Comparison of ENCODE assay signal across 12 cellular contexts in genomic region chr6:132202569-132202968, GRCh38.
DNase-seq lines count a peak whose midpoint lies in the region; ATAC-seq and TF ChIP-seq lines count a peak whose summit lies in the region.
"Had no signal": no experiment of that assay in that cellular context is flagged by ENCODE, and none has a peak within 500 bp of the region (broad histone marks: within the 10 kb centered on the region; RNA-seq: fewer than 3 reads in every experiment).

No MANE protein-coding gene starts in this region.

- H3K9ac ChIP-seq in mucosa of rectum (ENCODE audit: low read depth in 1 of 2, low read length in 2 of 2): no peak overlapping the region

- CTCF ChIA-PET in PC-9 (lab: Charles Lee): no interaction called here

- POLR2A ChIA-PET in PC-9 (lab: Charles Lee; ENCODE audit: unreplicated experiment): interaction anchor here (0.6 kb wide), 1 partner anchor 69 kb away, joined by 5 read pairs; no protein-coding TSS in a partner anchor

- no peak overlapping the region for H3K4me2 ChIP-seq in PC-9

- TF ChIP-seq POLR2A in vagina (IDR thresholded peaks at IDR 0.05): no peak

- no peaks in the 10 kb centered on the region for H3K79me2 ChIP-seq in PC-9 (ENCODE audit: low read depth)

- H4K20me1 ChIP-seq in PC-9 (ENCODE audit: insufficient read depth): no peaks in the 10 kb centered on the region

- ATAC-seq in GM18519 (IDR thresholded peaks at IDR 0.05; ENCODE audit: low FRiP score, unreplicated experiment): no peak
- ATAC-seq: K562 had no signal

- no TSS peak for BruUV-seq in PC-9 (replicated peaks; lab: Mats Ljungman, UMichigan)

- no peaks in the 10 kb centered on the region for H3K4me1 ChIP-seq in mucosa of rectum (ENCODE audit: control insufficient read depth in 2 of 2, insufficient read depth in 2 of 2, low read length in 2 of 2)
- H3K4me1 ChIP-seq in vagina: peaks cover 9% of the 10 kb centered on the region
- H3K4me1 ChIP-seq in PC-9 (replicated peaks; ENCODE audit: insufficient read depth): no peaks in the 10 kb centered on the region

- no peaks in the 10 kb centered on the region for H3F3A ChIP-seq in PC-9 (ENCODE audit: insufficient read depth, low read depth)

- H3K27me3 ChIP-seq in mucosa of rectum (ENCODE audit: control insufficient read depth in 2 of 2, insufficient read depth in 2 of 2, low read length in 2 of 2) (no peaks in the 10 kb centered on the region), vagina (no peaks in the 10 kb centered on the region), PC-9 (ENCODE audit: insufficient read depth, low read depth) (no peaks in the 10 kb centered on the region)

- intact Hi-C loops in vagina (cut with DNase I): no loop called here
- intact Hi-C loops in PC-9 (cut with micrococcal nuclease; ENCODE audit: unreplicated experiment): no loop called here

- no peak overlapping the region for H2AFZ ChIP-seq in PC-9

- H3K9me3 ChIP-seq in mucosa of rectum (ENCODE audit: control insufficient read depth in 2 of 2, low read length in 2 of 2): no peaks in the 10 kb centered on the region
- no peaks in the 10 kb centered on the region for H3K9me3 ChIP-seq in vagina
- H3K9me3 ChIP-seq in PC-9 (ENCODE audit: insufficient read depth, low read depth): 0 out of 2 replicates have a peak, but pooled peaks cover 9% of the 10 kb centered on the region

- H3K4me3 ChIP-seq in mucosa of rectum (ENCODE audit: low read length in 2 of 2) (no peak overlapping the region), vagina (no peak overlapping the region), PC-9 (no peak overlapping the region)
- H3K4me3 ChIP-seq: coronary artery, K562 had no signal

- H3K27ac ChIP-seq in mucosa of rectum (ENCODE audit: low read depth in 2 of 2, low read length in 2 of 2) (peak overlapping the region; percentile 66 to 70), vagina (peak overlapping the region; percentile 67), PC-9 (no peak overlapping the region)

- TF ChIP-seq CTCF in vagina (IDR thresholded peaks at IDR 0.05) (no peak), PC-9 (conservative IDR thresholded peaks at IDR 0.05) (no peak)

- H3K36me3 ChIP-seq in mucosa of rectum (ENCODE audit: control insufficient read depth in 2 of 2, insufficient read depth in 2 of 2, low read length in 2 of 2) (no peaks in the 10 kb centered on the region), vagina (no peaks in the 10 kb centered on the region), PC-9 (ENCODE audit: low read depth) (no peaks in the 10 kb centered on the region)

- no peaks in the 10 kb centered on the region for H3K9me2 ChIP-seq in PC-9 (ENCODE audit: insufficient read depth)

- DNase-seq in LHCN-M2 (ENCODE audit: low read depth): peak; percentile 93
- DNase-seq in epidermal melanocyte (ENCODE audit: insufficient read length, low spot score): peak; percentile 71
- no peak for DNase-seq in vagina (ENCODE audit: extremely low spot score in 2 of 2)
- DNase-seq in middle frontal gyrus (ENCODE audit: extremely low spot score, low spot score): no peak
- DNase-seq in PC-9: no peak
- DNase-seq: naive B cell, NCI-H2029 treated with DMSO at 0.1 percent for 48 hours, OCI-M1 had no signal

Comparison
In these comparisons a context has a peak if more than half of its experiments do, and no peak if none do; other contexts are left out.
1. DNase-seq: peak in LHCN-M2 (single experiment) and epidermal melanocyte (single experiment); none in vagina (0 of 2), middle frontal gyrus (single experiment) and PC-9 (0 of 2).